Comparison of ENCODE assay signal across 8 cellular contexts in the genomic region with DNA sequence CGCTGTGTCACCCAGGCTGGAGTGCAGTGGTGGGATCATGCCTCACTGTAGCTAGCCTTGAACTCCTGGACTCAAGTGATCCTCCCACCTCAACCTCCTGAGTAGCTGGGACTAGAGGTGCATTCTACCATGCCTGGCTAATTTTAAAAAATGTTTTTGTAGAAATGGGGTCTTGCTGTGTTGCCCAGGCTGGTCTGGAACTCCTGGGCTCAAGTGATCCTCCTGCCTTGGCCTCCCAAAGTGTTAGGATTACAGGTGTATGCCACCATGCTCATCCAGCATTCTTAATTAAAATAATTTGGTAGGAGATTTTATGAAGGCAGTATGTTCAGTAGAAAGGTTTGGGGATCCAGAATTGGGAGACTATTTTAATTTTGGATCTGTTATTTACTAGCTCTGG. TPM values are rescaled to one million over a fixed set of nuclear protein-coding genes. Genes with fewer than 3 reads are reported as not detected.
DNase-seq lines count a peak whose midpoint lies in the region; ATAC-seq and TF ChIP-seq lines count a peak whose summit lies in the region.
"Not testable (repeated sequence)": the region's sequence is repeated elsewhere in the genome, so short reads cannot be mapped to it uniquely, and the experiment has no call there.

No MANE protein-coding gene starts in this region.

- not testable (repeated sequence) for H4K20me1 ChIP-seq in HCT116 (ENCODE audit: insufficient read depth); osteoblast (ENCODE audit: insufficient read depth, low read length)

- TF ChIP-seq EP300 in suprapubic skin (IDR thresholded peaks at IDR 0.05), result not testable (repeated sequence)

- H3K36me3 Mint-ChIP-seq in T-cell, result peaks cover 23% of the 10 kb centered on the region
- H3K36me3 Mint-ChIP-seq in effector memory CD8-positive, alpha-beta T cell (ENCODE audit: insufficient read depth), result peaks cover 25% of the 10 kb centered on the region

- not testable (repeated sequence) for ATAC-seq in HCT116; T-cell (replicated peaks in 1 of 4); effector memory CD8-positive, alpha-beta T cell (replicated peaks); left lung

- peaks cover 73 to 88% (median 84%) of the 10 kb centered on the region in 3 donors for H3K4me1 Mint-ChIP-seq in T-cell
- H3K4me1 Mint-ChIP-seq in effector memory CD8-positive, alpha-beta T cell (ENCODE audit: low read depth in 2 of 2), result peaks cover 44 to 68% of the 10 kb centered on the region in 2 donors

- H3K36me3 ChIP-seq in ACC112 (ENCODE audit: insufficient read depth, low read length); HCT116 (ENCODE audit: control insufficient read depth in 1 of 2, insufficient read depth in 2 of 2, low read length in 2 of 2); adrenal gland (replicated peaks in 1 of 2); left lung; osteoblast (ENCODE audit: insufficient read depth, low read length); suprapubic skin: not testable (repeated sequence)

- not testable (repeated sequence) for TF ChIP-seq RAD21 in HCT116 (IDR thresholded peaks at IDR 0.05; ENCODE audit: low read depth)

- RAD21 ChIA-PET in HCT116 (lab: Charles Lee; ENCODE audit: low non-redundant PET in 1 of 2, low total read pairs in 2 of 2, uncharacterized antibody in 2 of 2, unreplicated experiment in 2 of 2), result not testable (repeated sequence)

- WGBS in adrenal gland, 4 donors, result 91 to 97% (median 95%) methylated on average over 1 of the region's 1 CpG
- 88% methylated on average over 1 of the region's 1 CpG for WGBS in suprapubic skin

- H3K79me2 ChIP-seq in ACC112 (ENCODE audit: control insufficient read depth, insufficient read depth, low read length, unreplicated experiment), result peaks cover 41% of the 10 kb centered on the region
- peaks cover 98% of the 10 kb centered on the region for H3K79me2 ChIP-seq in HCT116 (ENCODE audit: insufficient read depth, low read length)
- H3K79me2 ChIP-seq in osteoblast (ENCODE audit: insufficient read depth, low read length), result peaks cover 60% of the 10 kb centered on the region

- not testable (repeated sequence) for H3K9me3 ChIP-seq in HCT116 (ENCODE audit: control insufficient read depth in 1 of 2, insufficient read depth in 1 of 2, low read depth in 1 of 2, low read length in 2 of 2); adrenal gland (replicated peaks in 1 of 3); left lung; osteoblast (ENCODE audit: low read depth, low read length); suprapubic skin

- BruUV-seq in HCT116 (replicated peaks; lab: Mats Ljungman, UMichigan), result not testable (repeated sequence)

- not testable (repeated sequence) for TF ChIP-seq POLR2A in HCT116 (IDR thresholded peaks at IDR 0.05; ENCODE audit: borderline replicate concordance, extremely low read depth, insufficient read depth, insufficient read length); adrenal gland (IDR thresholded peaks at IDR 0.05); suprapubic skin (IDR thresholded peaks at IDR 0.05)

- peak overlapping the region; percentile 91 for H3K27ac ChIP-seq in ACC112 (ENCODE audit: low read depth, low read length)
- peak overlapping the region; percentile 85; the same call in 1 of the 2 replicates for H3K27ac ChIP-seq in HCT116 (ENCODE audit: low read depth, low read length)
- peak overlapping the region in 3 of 5 donors; percentile 79 to 92 (median 88) for H3K27ac ChIP-seq in adrenal gland
- peak overlapping the region; percentile 91 to 92 for H3K27ac ChIP-seq in left lung
- H3K27ac ChIP-seq in osteoblast (ENCODE audit: low read depth, low read length), result peak overlapping the region; percentile 89
- H3K27ac ChIP-seq in suprapubic skin, result peak overlapping the region; percentile 72

- intact Hi-C loops in HCT116 (cut with micrococcal nuclease), result loop anchor here (5.0 kb wide), 1 partner anchor 46 kb away; no protein-coding TSS in a partner anchor
- intact Hi-C loops in adrenal gland (cut with DNase I); left lung (cut with DNase I): not testable (repeated sequence)

- H3K4me1 ChIP-seq in ACC112 (ENCODE audit: control insufficient read depth, insufficient read depth, low read length, unreplicated experiment) (peaks cover 26% of the 10 kb centered on the region), HCT116 (ENCODE audit: control insufficient read depth in 1 of 2, insufficient read depth in 2 of 2, low read length in 2 of 2) (peaks cover 25 to 35% of the 10 kb centered on the region in 2 experiments), adrenal gland (replicated peaks in 1 of 2) (peaks cover 22 to 43% of the 10 kb centered on the region in 2 donors), left lung (peaks cover 29 to 89% of the 10 kb centered on the region in 2 donors), osteoblast (ENCODE audit: insufficient read depth, low read length) (peaks cover 35% of the 10 kb centered on the region), suprapubic skin (peaks cover 25% of the 10 kb centered on the region)

- H3K4me3 Mint-ChIP-seq in T-cell, result peak overlapping the region in 1 of 3 donors; percentile 61
- peak overlapping the region in 1 of 2 donors; percentile 22 for H3K4me3 Mint-ChIP-seq in effector memory CD8-positive, alpha-beta T cell

- POLR2A ChIA-PET in HCT116 (lab: Charles Lee) (interaction anchor here (0.9 kb wide), 1 partner anchor 18 kb away, joined by 3 read pairs; no protein-coding TSS in a partner anchor), T-cell (lab: Charles Lee) (interaction anchor here (0.6 to 0.9 kb wide), 4 partner anchors 13 to 93 kb away, joined by 3 to 7 read pairs (median 4); no protein-coding TSS in a partner anchor)

- not testable (repeated sequence) for H3K27me3 Mint-ChIP-seq in T-cell; effector memory CD8-positive, alpha-beta T cell

- H3K27ac Mint-ChIP-seq in T-cell, result peak overlapping the region; percentile 27 to 57
- peak overlapping the region; percentile 30 to 63 for H3K27ac Mint-ChIP-seq in effector memory CD8-positive, alpha-beta T cell

- H3K4me3 ChIP-seq in ACC112 (ENCODE audit: low read depth, low read length); HCT116 (replicated peaks in 1 of 2; ENCODE audit: low read depth in 1 of 2, low read length in 2 of 2); adrenal gland; left lung; osteoblast (ENCODE audit: insufficient read depth, low read length); suprapubic skin: not testable (repeated sequence)

- not testable (repeated sequence) for H3K27me3 ChIP-seq in ACC112 (ENCODE audit: insufficient read depth, low read length); HCT116 (ENCODE audit: insufficient read depth, low read length); adrenal gland; left lung; osteoblast (ENCODE audit: insufficient read depth, low read length); suprapubic skin

- CTCF ChIA-PET in HCT116 (lab: Charles Lee), result not testable (repeated sequence)
- CTCF ChIA-PET in T-cell (lab: Charles Lee), result interaction anchor here in 1 of 2 donors (0.6 kb wide), 1 partner anchor 17 kb away, joined by 4 read pairs; no protein-coding TSS in a partner anchor

- TF ChIP-seq CTCF in HCT116 (IDR thresholded peaks at IDR 0.05 in 2 of 3, conservative IDR thresholded peaks at IDR 0.05 in 1 of 3; ENCODE audit: borderline replicate concordance in 1 of 3, insufficient read depth in 1 of 3, low read depth in 2 of 3, low read length in 2 of 3); adrenal gland (IDR thresholded peaks at IDR 0.05); left lung (IDR thresholded peaks at IDR 0.05); osteoblast (IDR thresholded peaks at IDR 0.05; ENCODE audit: extremely low read depth, low read depth, low read length); suprapubic skin (IDR thresholded peaks at IDR 0.05): not testable (repeated sequence)

- not testable (repeated sequence) for H3K9me2 ChIP-seq in HCT116 (ENCODE audit: insufficient read depth)

- H2AFZ ChIP-seq in ACC112 (ENCODE audit: low read length, unreplicated experiment); HCT116 (ENCODE audit: low read depth, low read length, poor library complexity, severe bottlenecking); osteoblast (ENCODE audit: low read length): not testable (repeated sequence)

- not testable (repeated sequence) for DNase-seq in HCT116 (ENCODE audit: low read depth, low spot score); T-cell; adrenal gland; effector memory CD8-positive, alpha-beta T cell; left lung; osteoblast (ENCODE audit: insufficient read length, low spot score, missing footprints); suprapubic skin (ENCODE audit: low spot score in 2 of 2)

- H3K4me2 ChIP-seq in HCT116 (ENCODE audit: low read length); osteoblast (ENCODE audit: insufficient read depth, low read length): not testable (repeated sequence)

- not testable (repeated sequence) for H3K9ac ChIP-seq in HCT116 (ENCODE audit: low read length)

- not testable (repeated sequence) for H3K9me3 Mint-ChIP-seq in T-cell; effector memory CD8-positive, alpha-beta T cell

RNA-seq across cellular contexts. Expression of a gene that starts 16.3 kb away (rescaled TPM):
- total RNA-seq in HCT116 (2021; ENCODE audit: unreplicated experiment) (67.1 TPM), T-cell (100 to 1,000 TPM; 113 to 167 (median 149) TPM), adrenal gland (10 to 100 TPM; 34.9 to 75.8 (median 52.0) TPM), left lung (10 to 100 TPM; 74.5 to 90.2 TPM), osteoblast (12.7 and 13.8 TPM in 2 replicates), suprapubic skin (10 to 100 TPM in 3 of 4 donors, 1 to 10 TPM in 1; 9.1 to 16.1 (median 11.2) TPM)
- polyA plus RNA-seq in HCT116 (2012), result 23.2 and 32.5 TPM in 2 replicates
- polyA plus RNA-seq in adrenal gland, result 10 to 100 TPM; 21.7 to 40.1 (median 23.7) TPM
